Comparison of ENCODE assay signal across 22 cellular contexts in genomic region chr4:4662230-4662629, GRCh38.
DNase-seq lines count a peak whose midpoint lies in the region; ATAC-seq and TF ChIP-seq lines count a peak whose summit lies in the region.
"Had no signal": no experiment of that assay in that cellular context is flagged by ENCODE, and none has a peak within 500 bp of the region (broad histone marks: within the 10 kb centered on the region; RNA-seq: fewer than 3 reads in every experiment).

No MANE protein-coding gene starts in this region.

- no peak overlapping the region for H2AFZ ChIP-seq in IMR-90 (replicated peaks; ENCODE audit: low read length, poor library complexity)

- no peak overlapping the region for H3K14ac ChIP-seq in IMR-90 (replicated peaks; ENCODE audit: low read depth, low read length)

- H3K4ac ChIP-seq in IMR-90 (ENCODE audit: low read depth, low read length) = peak overlapping the region; percentile 29; the same call in 1 of the 2 replicates

- no peak overlapping the region for H2BK5ac ChIP-seq in IMR-90 (ENCODE audit: low read depth, low read length, poor library complexity, severe bottlenecking)

- H3K36me3 ChIP-seq in IMR-90 (ENCODE audit: control insufficient read depth, insufficient read depth, low read length) (no peaks in the 10 kb centered on the region), Panc1 (ENCODE audit: control insufficient read depth, insufficient read depth, low read length) (no peaks in the 10 kb centered on the region)
- H3K36me3 ChIP-seq: BLaER1, MG63, Peyer's patch had no signal

- CTCF ChIA-PET in IMR-90 (lab: Yijun Ruan, JAX) = no interaction called here
- CTCF ChIA-PET in Panc1 (lab: Charles Lee) = no interaction called here

- H3K27me3 ChIP-seq in IMR-90 (ENCODE audit: control insufficient read depth, insufficient read depth, low read length) (no peaks in the 10 kb centered on the region), Panc1 (ENCODE audit: control insufficient read depth, insufficient read depth, low read length) (no peaks in the 10 kb centered on the region)
- H3K27me3 ChIP-seq: BLaER1, MG63, Peyer's patch had no signal

- H3K4me3 Mint-ChIP-seq in mesothelial cell of epicardium = no peak overlapping the region
- no peak overlapping the region for H3K4me3 Mint-ChIP-seq in stimulated activated effector memory CD8-positive, alpha-beta T cell treated with anti-CD3 and anti-CD28 coated beads, Interleukin-12 subunit alpha, Interleukin-12 subunit beta, amount 100 ng/mL, for 72 hours
- H3K4me3 Mint-ChIP-seq: CD4-positive, alpha-beta T cell had no signal

- no peak overlapping the region for H3K56ac ChIP-seq in IMR-90 (ENCODE audit: extremely low read depth, insufficient read depth, low read length)

- in situ Hi-C loops in IMR-90 (cut with MboI; ENCODE audit: low sequenced_read_pairs) = no loop called here
- in situ Hi-C loops in Panc1 (cut with HindIII; ENCODE audit: low pct_unique_long_range_greater_than_20kb, low sequenced_read_pairs) = no loop called here

- H3K9ac ChIP-seq in IMR-90 (ENCODE audit: low read depth, low read length) = no peak overlapping the region
- H3K9ac ChIP-seq: BLaER1 had no signal

- TF ChIP-seq RAD21 in IMR-90 (IDR thresholded peaks at IDR 0.05; ENCODE audit: low read length) = no peak

- dilution Hi-C loops in IMR-90 (cut with HindIII; ENCODE audit: low sequenced_read_pairs, unreplicated experiment) = no loop called here

- H3K9me3 Mint-ChIP-seq in mesothelial cell of epicardium = no peaks in the 10 kb centered on the region
- H3K9me3 Mint-ChIP-seq in stimulated activated effector memory CD8-positive, alpha-beta T cell treated with anti-CD3 and anti-CD28 coated beads, Interleukin-12 subunit alpha, Interleukin-12 subunit beta, amount 100 ng/mL, for 72 hours = no peaks in the 10 kb centered on the region
- H3K9me3 Mint-ChIP-seq: CD4-positive, alpha-beta T cell had no signal

- H4K8ac ChIP-seq in IMR-90 (ENCODE audit: low read depth in 2 of 2, low read length in 2 of 2) = no peak overlapping the region

- H3K9me3 ChIP-seq in IMR-90 (ENCODE audit: control insufficient read depth, insufficient read depth, low read length) = peaks cover 5% of the 10 kb centered on the region; the same call in 1 of the 2 replicates
- H3K9me3 ChIP-seq in Panc1 (ENCODE audit: control insufficient read depth, insufficient read depth, low read depth, low read length) = no peaks in the 10 kb centered on the region
- H3K9me3 ChIP-seq: BLaER1, MG63, Peyer's patch had no signal

- H3K79me1 ChIP-seq in IMR-90 (ENCODE audit: low read depth in 1 of 2, low read length in 2 of 2) = no peaks in the 10 kb centered on the region

- H3K27me3 Mint-ChIP-seq in mesothelial cell of epicardium (ENCODE audit: low read depth) = no peaks in the 10 kb centered on the region
- H3K27me3 Mint-ChIP-seq: CD4-positive, alpha-beta T cell had no signal

- H3K36me3 Mint-ChIP-seq in mesothelial cell of epicardium = peaks cover 12% of the 10 kb centered on the region
- no peaks in the 10 kb centered on the region for H3K36me3 Mint-ChIP-seq in stimulated activated effector memory CD8-positive, alpha-beta T cell treated with anti-CD3 and anti-CD28 coated beads, Interleukin-12 subunit alpha, Interleukin-12 subunit beta, amount 100 ng/mL, for 72 hours

- H4K5ac ChIP-seq in IMR-90 (ENCODE audit: low read depth, low read length) = no peak overlapping the region

- no peak overlapping the region for H3K4me3 ChIP-seq in IMR-90 (ENCODE audit: insufficient read depth, low read depth, low read length)
- no peak overlapping the region for H3K4me3 ChIP-seq in Panc1 (ENCODE audit: low read depth in 2 of 2, low read length in 2 of 2)
- H3K4me3 ChIP-seq: BLaER1, GM12878, MG63, Peyer's patch had no signal

- H2AK9ac ChIP-seq in IMR-90 (replicated peaks; ENCODE audit: low read depth, low read length, poor library complexity) = peak overlapping the region; percentile 15

- peak overlapping the region; percentile 2; the same call in 1 of the 2 replicates for H2BK20ac ChIP-seq in IMR-90 (ENCODE audit: low read depth, low read length)

- ATAC-seq in IMR-90 (ENCODE audit: low read depth) = no peak
- ATAC-seq in Panc1 = peak; percentile 8; the same call in 1 of the 2 replicates
- ATAC-seq in stimulated activated effector memory CD8-positive, alpha-beta T cell treated with anti-CD3 and anti-CD28 coated beads, Interleukin-12 subunit alpha, Interleukin-12 subunit beta, amount 100 ng/mL, for 72 hours = no peak
- ATAC-seq: GM12878, SK-N-SH treated with all-trans-retinoic acid at 6 μM for 48 hours had no signal

- no peak overlapping the region for H3K27ac ChIP-seq in IMR-90 (ENCODE audit: insufficient read depth, low read length)
- H3K27ac ChIP-seq in Panc1 (ENCODE audit: low read length) = no peak overlapping the region
- H3K27ac ChIP-seq: BLaER1, Peyer's patch had no signal

- peaks cover 10% of the 10 kb centered on the region; the same call in 1 of the 2 replicates for H3K9me1 ChIP-seq in IMR-90 (ENCODE audit: insufficient read depth, low read length)

- TF ChIP-seq POLR2A in IMR-90 (IDR thresholded peaks at IDR 0.05; ENCODE audit: low read depth, low read length) = no peak

- peak overlapping the region; percentile 34 for H3K27ac Mint-ChIP-seq in mesothelial cell of epicardium
- H3K27ac Mint-ChIP-seq in stimulated activated effector memory CD8-positive, alpha-beta T cell treated with anti-CD3 and anti-CD28 coated beads, Interleukin-12 subunit alpha, Interleukin-12 subunit beta, amount 100 ng/mL, for 72 hours = no peak overlapping the region
- H3K27ac Mint-ChIP-seq: CD4-positive, alpha-beta T cell had no signal

- H3K23ac ChIP-seq in IMR-90 (ENCODE audit: low read depth, low read length) = no peak overlapping the region

- POLR2A ChIA-PET in IMR-90 (lab: Charles Lee; ENCODE audit: unreplicated experiment) (no interaction called here), Panc1 (lab: Charles Lee) (no interaction called here)

- H4K91ac ChIP-seq in IMR-90 (ENCODE audit: insufficient read depth, low read depth, low read length) = no peak overlapping the region

- DNase-seq in IMR-90 = no peak
- no peak for DNase-seq in Panc1 (ENCODE audit: low read depth, low spot score)
- no peak for DNase-seq in mesothelial cell of epicardium (ENCODE audit: low spot score in 2 of 2, unreplicated experiment in 2 of 2)
- no peak for DNase-seq in posterior vena cava (ENCODE audit: low spot score)
- DNase-seq in amygdala (lab: John Stamatoyannopoulos, UW) = no peak
- DNase-seq in midbrain (lab: John Stamatoyannopoulos, UW) = no peak
- DNase-seq in stimulated activated effector memory CD8-positive, alpha-beta T cell treated with anti-CD3 and anti-CD28 coated beads, Interleukin-12 subunit alpha, Interleukin-12 subunit beta, amount 100 ng/mL, for 72 hours (ENCODE audit: low spot score in 2 of 2) = no peak
- DNase-seq: ACHN; CD4-positive, alpha-beta T cell; DND-41; GOT3; MG63; NCI-H1105 treated with DMSO at 0.1 percent for 48 hours; NCI-H2029 treated with DMSO at 0.1 percent for 48 hours; NCI-H345; NCI-H524; NCI-H774; NK-92 treated with Interleukin-12 subunit alpha and Interleukin-12 subunit beta, amount 100 ng/mL, for 24 hours; Peyer's patch had no signal

- intact Hi-C loops in IMR-90 (cut with micrococcal nuclease) = no loop called here
- intact Hi-C loops in Panc1 (cut with micrococcal nuclease; ENCODE audit: unreplicated experiment) = no loop called here
- intact Hi-C loops in posterior vena cava (cut with DNase I) = no loop called here

- peaks cover 35% of the 10 kb centered on the region for H3K4me1 Mint-ChIP-seq in mesothelial cell of epicardium
- no peaks in the 10 kb centered on the region for H3K4me1 Mint-ChIP-seq in stimulated activated effector memory CD8-positive, alpha-beta T cell treated with anti-CD3 and anti-CD28 coated beads, Interleukin-12 subunit alpha, Interleukin-12 subunit beta, amount 100 ng/mL, for 72 hours

- BruUV-seq in IMR-90 (replicated peaks; lab: Mats Ljungman, UMichigan) (no TSS peak), Panc1 (replicated peaks; lab: Mats Ljungman, UMichigan) (no TSS peak)

- H3K4me2 ChIP-seq in IMR-90 (ENCODE audit: low read depth, low read length) = no peak overlapping the region
- H3K4me2 ChIP-seq: BLaER1 had no signal

- WGBS in IMR-90 (ENCODE audit: extremely low coverage in 2 of 2, insufficient read length in 1 of 2), 2 experiments = no CpG with 5 or more reads among the region's 2 CpGs

- no peak overlapping the region for H3K18ac ChIP-seq in IMR-90 (ENCODE audit: low read depth, low read length)

- no peak for TF ChIP-seq CTCF in IMR-90 (conservative IDR thresholded peaks at IDR 0.05; ENCODE audit: low read depth, low read length)
- TF ChIP-seq CTCF in Panc1 (IDR thresholded peaks at IDR 0.05) = no peak
- TF ChIP-seq CTCF in mesothelial cell of epicardium (IDR thresholded peaks at IDR 0.05; ENCODE audit: unreplicated experiment) = no peak

- H2BK15ac ChIP-seq in IMR-90 (ENCODE audit: low read depth, low read length) = peak overlapping the region; percentile 79; the same call in 1 of the 3 replicates

- H3K4me1 ChIP-seq in IMR-90 (ENCODE audit: control insufficient read depth, insufficient read depth, low read length) (peaks cover 15% of the 10 kb centered on the region), Panc1 (ENCODE audit: control insufficient read depth, insufficient read depth, low read length) (no peaks in the 10 kb centered on the region; the same call in 1 of the 2 replicates)
- H3K4me1 ChIP-seq: BLaER1, Peyer's patch had no signal

- 0 out of 2 replicates have a peak overlapping the region, but pooled peaks have one; percentile 14 for H2BK120ac ChIP-seq in IMR-90 (ENCODE audit: low read depth, low read length)

- peak overlapping the region; percentile 45 for H2AK5ac ChIP-seq in IMR-90 (ENCODE audit: low read depth, low read length)

- H4K20me1 ChIP-seq in IMR-90 (ENCODE audit: insufficient read depth, low read length) = no peaks in the 10 kb centered on the region
- H4K20me1 ChIP-seq: BLaER1 had no signal

TF ChIP-seq in IMR-90, 13 proteins besides CTCF, POLR2A, EP300 and RAD21 (continues in another document):
- TF ChIP-seq NFE2L2 (IDR thresholded peaks at IDR 0.05; ENCODE audit: low read depth, low read length) (no peak), CEBPB (IDR thresholded peaks at IDR 0.05; ENCODE audit: low read depth, low read length) (no peak), BHLHE40 (IDR thresholded peaks at IDR 0.05; ENCODE audit: low read depth, low read length) (no peak), MXI1 (IDR thresholded peaks at IDR 0.05; ENCODE audit: borderline replicate concordance, low read depth, low read length) (no peak), RCOR1 (IDR thresholded peaks at IDR 0.05; ENCODE audit: insufficient replicate concordance, low read length) (no peak), MAZ (IDR thresholded peaks at IDR 0.05; ENCODE audit: borderline replicate concordance, low read depth, low read length) (no peak), USF2 (IDR thresholded peaks at IDR 0.05; ENCODE audit: low read depth, low read length) (no peak), FOS (IDR thresholded peaks at IDR 0.05; ENCODE audit: low read depth, low read length) (no peak)
